Comparison of ENCODE assay signal across 14 cellular contexts in genomic region chr10:80537086-80537704, GRCh38. TPM values are rescaled to one million over a fixed set of nuclear protein-coding genes. Genes with fewer than 3 reads are reported as not detected.
DNase-seq lines count a peak whose midpoint lies in the region; ATAC-seq and TF ChIP-seq lines count a peak whose summit lies in the region.
"Had no signal": no experiment of that assay in that cellular context is flagged by ENCODE, and none has a peak within 500 bp of the region (broad histone marks: within the 10 kb centered on the region; RNA-seq: fewer than 3 reads in every experiment).

No MANE protein-coding gene starts in this region.

- DNase-seq in activated CD4-positive, alpha-beta T cell treated with anti-CD3 and anti-CD28 coated beads, Interleukin-2, amount 10 ng/mL, durations not matched to agents 7 days and 5 days: no peak
- DNase-seq in activated CD4-positive, alpha-beta T cell treated with anti-CD3 and anti-CD28 coated beads, Interleukin-2, amount 50 U/mL, for 48 hours: no peak
- peak; percentile 80 for DNase-seq in SK-N-SH
- DNase-seq in endothelial cell (ENCODE audit: low spot score): no peak
- peak; percentile 26 for DNase-seq in retina
- DNase-seq in COR-L47 (lab: John Stamatoyannopoulos, UW): no peak
- no peak for DNase-seq in LoVo (ENCODE audit: low spot score)
- DNase-seq: esophagus squamous epithelium, KG1, NCI-H2081 had no signal

- H3K9me3 ChIP-seq in SK-N-SH: no peaks in the 10 kb centered on the region
- H3K9me3 ChIP-seq: esophagus squamous epithelium, mucosa of descending colon, tibial nerve had no signal

- peak overlapping the region; percentile 58 for H3K4me3 Mint-ChIP-seq in activated CD4-positive, alpha-beta T cell treated with anti-CD3 and anti-CD28 coated beads, Interleukin-2, amount 10 ng/mL, durations not matched to agents 7 days and 5 days
- H3K4me3 Mint-ChIP-seq in endothelial cell (ENCODE audit: unreplicated experiment): no peak overlapping the region

- no peak overlapping the region for H3K4me2 ChIP-seq in SK-N-SH

- H3F3A ChIP-seq in SK-N-SH (replicated peaks; ENCODE audit: insufficient read depth): no peaks in the 10 kb centered on the region

- H2AFZ ChIP-seq in SK-N-SH (ENCODE audit: low read depth): no peak overlapping the region

- no peak for TF ChIP-seq RAD21 in SK-N-SH (IDR thresholded peaks at IDR 0.05; ENCODE audit: low read length)

- WGBS in SK-N-SH (ENCODE audit: low lambda C conversion rate): 52% methylated on average over 8 of the region's 8 CpGs

- H3K9me3 Mint-ChIP-seq in activated CD4-positive, alpha-beta T cell treated with anti-CD3 and anti-CD28 coated beads, Interleukin-2, amount 10 ng/mL, durations not matched to agents 7 days and 5 days: no peaks in the 10 kb centered on the region
- H3K9me3 Mint-ChIP-seq in endothelial cell (ENCODE audit: unreplicated experiment): no peaks in the 10 kb centered on the region

- POLR2A ChIA-PET in activated CD4-positive, alpha-beta T cell treated with anti-CD3 and anti-CD28 coated beads, Interleukin-2, amount 10 ng/mL, durations not matched to agents 7 days and 5 days (lab: Charles Lee): no interaction called here
- POLR2A ChIA-PET in SK-N-SH (lab: Yijun Ruan, JAX): interaction anchor here (0.6 kb wide), 1 partner anchor 41 kb away, joined by 3 read pairs; no protein-coding TSS in a partner anchor

- no peak overlapping the region; a peak in 2 of 4 replicates for H3K27ac ChIP-seq in SK-N-SH (ENCODE audit: low read depth in 2 of 2, low read length in 1 of 2)

- peaks cover 4% of the 10 kb centered on the region for H3K36me3 Mint-ChIP-seq in activated CD4-positive, alpha-beta T cell treated with anti-CD3 and anti-CD28 coated beads, Interleukin-2, amount 10 ng/mL, durations not matched to agents 7 days and 5 days (ENCODE audit: low read depth)
- peaks cover 5% of the 10 kb centered on the region for H3K36me3 Mint-ChIP-seq in endothelial cell (ENCODE audit: low read depth, unreplicated experiment)

- H3K27ac Mint-ChIP-seq in activated CD4-positive, alpha-beta T cell treated with anti-CD3 and anti-CD28 coated beads, Interleukin-2, amount 10 ng/mL, durations not matched to agents 7 days and 5 days: peak overlapping the region; percentile 94
- peak overlapping the region; percentile 45 for H3K27ac Mint-ChIP-seq in endothelial cell (ENCODE audit: unreplicated experiment)

- H4K20me1 ChIP-seq in SK-N-SH (ENCODE audit: insufficient read depth): no peaks in the 10 kb centered on the region

- TF ChIP-seq CTCF in SK-N-SH (IDR thresholded peaks at IDR 0.05): no peak
- TF ChIP-seq CTCF in endothelial cell (IDR thresholded peaks at IDR 0.05; ENCODE audit: unreplicated experiment): no peak

- no peaks in the 10 kb centered on the region for H3K27me3 ChIP-seq in SK-N-SH (ENCODE audit: insufficient read depth)
- H3K27me3 ChIP-seq: esophagus squamous epithelium, tibial nerve had no signal

- ATAC-seq in GM18511 (IDR thresholded peaks at IDR 0.05; ENCODE audit: unreplicated experiment): no peak
- ATAC-seq: mucosa of descending colon had no signal

- no peaks in the 10 kb centered on the region for H3K9me2 ChIP-seq in SK-N-SH

- CTCF ChIA-PET in activated CD4-positive, alpha-beta T cell treated with anti-CD3 and anti-CD28 coated beads, Interleukin-2, amount 10 ng/mL, durations not matched to agents 7 days and 5 days (lab: Charles Lee): interaction anchor here (1.1 to 1.7 kb wide), 3 partner anchors 10 to 93 kb away, joined by 4 to 10 read pairs (median 5); no protein-coding TSS in a partner anchor
- CTCF ChIA-PET in SK-N-SH (lab: Yijun Ruan, JAX): interaction anchor here (1.0 to 1.7 kb wide), 3 partner anchors 11 to 111 kb away, joined by 3 to 9 read pairs (median 5); no protein-coding TSS in a partner anchor

- peaks cover 0 to 26% of the 10 kb centered on the region in 2 experiments; a peak in 2 of 4 replicates for H3K4me1 ChIP-seq in SK-N-SH (ENCODE audit: control insufficient read depth in 1 of 2, insufficient read depth in 2 of 2, low read depth in 1 of 2, low read length in 1 of 2)
- H3K4me1 ChIP-seq: tibial nerve had no signal

- H3K4me1 Mint-ChIP-seq in activated CD4-positive, alpha-beta T cell treated with anti-CD3 and anti-CD28 coated beads, Interleukin-2, amount 10 ng/mL, durations not matched to agents 7 days and 5 days: peaks cover 29% of the 10 kb centered on the region
- peaks cover 39% of the 10 kb centered on the region for H3K4me1 Mint-ChIP-seq in endothelial cell (ENCODE audit: unreplicated experiment)

- no peak overlapping the region for H3K4me3 ChIP-seq in SK-N-SH (ENCODE audit: low read depth in 2 of 2, low read length in 1 of 2)
- H3K4me3 ChIP-seq: mucosa of descending colon had no signal

- no peaks in the 10 kb centered on the region for H3K27me3 Mint-ChIP-seq in activated CD4-positive, alpha-beta T cell treated with anti-CD3 and anti-CD28 coated beads, Interleukin-2, amount 10 ng/mL, durations not matched to agents 7 days and 5 days
- H3K27me3 Mint-ChIP-seq in endothelial cell (ENCODE audit: unreplicated experiment): peaks cover 21% of the 10 kb centered on the region

- no peaks in the 10 kb centered on the region for H3K79me2 ChIP-seq in SK-N-SH (ENCODE audit: insufficient read depth)

- TF ChIP-seq EP300 in SK-N-SH (IDR thresholded peaks at IDR 0.05; ENCODE audit: borderline replicate concordance in 1 of 2, low read depth in 1 of 2, low read length in 1 of 2): peak in 1 of 2 experiments; percentile 66; a peak in 1 of 4 replicates

- no peaks in the 10 kb centered on the region for H3K36me3 ChIP-seq in SK-N-SH (replicated peaks in 1 of 2; ENCODE audit: control insufficient read depth in 1 of 2, insufficient read depth in 2 of 2, low read length in 1 of 2)
- H3K36me3 ChIP-seq: esophagus squamous epithelium, tibial nerve had no signal

- H3K9ac ChIP-seq in SK-N-SH: no peak overlapping the region

TF ChIP-seq in SK-N-SH, 30 proteins besides CTCF, POLR2A, EP300 and RAD21:
- no peak for TF ChIP-seq MEF2A (IDR thresholded peaks at IDR 0.05; ENCODE audit: borderline replicate concordance, low read depth)
- no peak for TF ChIP-seq IRF3 (IDR thresholded peaks at IDR 0.05; ENCODE audit: low read depth, low read length)
- peak; percentile 33; the same call in 1 of the 2 replicates for TF ChIP-seq TCF12 (IDR thresholded peaks at IDR 0.05)
- peak; percentile 85 for TF ChIP-seq RCOR1 (IDR thresholded peaks at IDR 0.05; ENCODE audit: low read length)
- no peak for TF ChIP-seq NFIC (IDR thresholded peaks at IDR 0.05; ENCODE audit: borderline replicate concordance)
- TF ChIP-seq GATA2 (CRISPR knock-in tag; IDR thresholded peaks at IDR 0.05): peak; percentile 31
TF ChIP-seq in SK-N-SH: peak in this region for 3.

RNA-seq across cellular contexts. Expression of gene SH2D4B, which starts 0.5 kb away (rescaled TPM):
- total RNA-seq in activated CD4-positive, alpha-beta T cell treated with anti-CD3 and anti-CD28 coated beads, Interleukin-2, amount 10 ng/mL, durations not matched to agents 7 days and 5 days: under 1 TPM; 0.07 to 0.10 TPM
- not detected in 2 replicates for polyA plus RNA-seq in SK-N-SH (2012; rRNA removed)
- not detected in 2 replicates for polyA plus RNA-seq in SK-N-SH (2012; cell fraction: cytosol; rRNA removed)
- polyA plus RNA-seq in SK-N-SH (2012; cell fraction: nucleus; rRNA removed): not detected in 2 replicates
- 0.23 TPM for total RNA-seq in endothelial cell (ENCODE audit: unreplicated experiment)
- total RNA-seq: mucosa of descending colon, right cardiac atrium, tibial nerve had no signal
- polyA plus RNA-seq: right cardiac atrium had no signal

Comparison
In these comparisons a context has a peak if more than half of its experiments do, and no peak if none do; other contexts are left out.
1. DNase-seq: peak in SK-N-SH (single experiment) and retina (single experiment); none in activated CD4-positive, alpha-beta T cell treated with anti-CD3 and anti-CD28 coated beads, Interleukin-2, amount 10 ng/mL, durations not matched to agents 7 days and 5 days (single experiment), activated CD4-positive, alpha-beta T cell treated with anti-CD3 and anti-CD28 coated beads, Interleukin-2, amount 50 U/mL, for 48 hours (0 of 2), endothelial cell (single experiment), COR-L47 (single experiment) and LoVo (single experiment).